Comparison of ENCODE assay signal across 22 cellular contexts in the genomic region with DNA sequence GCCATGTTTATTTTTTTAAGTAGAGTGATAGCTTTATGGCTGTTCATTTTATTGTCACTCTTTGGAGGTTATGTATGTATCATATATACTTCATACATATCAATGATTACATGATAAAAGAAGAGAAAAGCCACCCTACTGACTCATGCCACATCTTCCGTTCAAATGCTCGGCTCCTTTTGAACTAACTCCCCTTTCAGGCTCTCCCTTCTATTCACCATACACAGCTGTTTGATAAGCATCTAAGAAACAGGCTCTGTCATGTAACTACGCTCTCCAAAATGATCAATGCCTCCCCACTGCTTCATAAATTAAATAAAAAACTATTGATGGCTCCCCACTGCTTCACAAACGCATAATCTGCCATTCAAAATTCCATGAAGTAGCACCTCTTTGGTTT.
"Had no signal": no experiment of that assay in that cellular context is flagged by ENCODE, and none has a peak within 500 bp of the region (broad histone marks: within the 10 kb centered on the region; RNA-seq: fewer than 3 reads in every experiment).

No MANE protein-coding gene starts in this region.

- H3K27me3 ChIP-seq: SJSA1 had no signal

- H3K4me3 ChIP-seq: K562, SJSA1, SK-N-MC had no signal

- DNase-seq: IMR-90, Kasumi-1, MM.1S, NCI-H1092 treated with DMSO at 0.1 percent for 48 hours, NCI-H1436 treated with DMSO at 0.1 percent for 48 hours, NCI-H187, NCI-H2081, NCI-H2107, NCI-H226, NCI-H446, NCI-H510A, NCI-H524 treated with DMSO at 0.1 percent for 48 hours, NCI-H69, NCI-H774, Right ventricle myocardium superior, RPMI8226, SIG-M5 had no signal

- ATAC-seq: HepG2, K562 had no signal

- H3K4me1 ChIP-seq: SJSA1 had no signal

- H3K27ac ChIP-seq: KMS-11, SJSA1, SK-N-MC had no signal
